11 cellular contexts compared by ENCODE assay signal in genomic region chr5:128842241-128842640, GRCh38.
"Had no signal": no experiment of that assay in that cellular context is flagged by ENCODE, and none has a peak within 500 bp of the region (broad histone marks: within the 10 kb centered on the region; RNA-seq: fewer than 3 reads in every experiment).

No MANE protein-coding gene starts in this region.

- DNase-seq: activated effector memory CD4-positive, alpha-beta T cell treated with anti-CD3 and anti-CD28 coated beads, Interleukin-2, amount 50 U/mL, for 16 hours; anterior cingulate cortex; left ventricle myocardium superior; mesendoderm; nephron progenitor cell; pancreas; stimulated activated CD4-positive, alpha-beta T cell treated with anti-CD3 and anti-CD28 coated beads, Interleukin-15, amount 100 ng/mL, for 24 hours; stimulated activated CD4-positive, alpha-beta T cell treated with anti-CD3 and anti-CD28 coated beads, Interleukin-4, amount 100 ng/mL, for 24 hours; upper lobe of left lung had no signal

- H3K9me3 ChIP-seq: esophagus muscularis mucosa, pancreas, upper lobe of left lung had no signal

- H3K27ac ChIP-seq: esophagus muscularis mucosa, pancreas, upper lobe of left lung had no signal

- H3K36me3 ChIP-seq: esophagus muscularis mucosa, pancreas, upper lobe of left lung had no signal

- FAIRE-seq: pancreas had no signal

- H3K4me3 ChIP-seq: esophagus muscularis mucosa, pancreas, upper lobe of left lung had no signal

- H3K27me3 ChIP-seq: esophagus muscularis mucosa, pancreas, upper lobe of left lung had no signal

- H3K4me1 ChIP-seq: esophagus muscularis mucosa, pancreas, upper lobe of left lung had no signal

- ATAC-seq: activated CD4-positive, CD25-positive, alpha-beta regulatory T cell treated with anti-CD3 and anti-CD28 coated beads, Interleukin-2, amount 50 U/mL, for 24 hours; left ventricle myocardium superior; pancreas had no signal
